In genomic region chr12:48157016-48157888, GRCh38 we compare ENCODE assay signal across 8 cellular contexts. TPM values are rescaled to one million over a fixed set of nuclear protein-coding genes. Genes with fewer than 3 reads are reported as not detected.
DNase-seq lines count a peak whose midpoint lies in the region; ATAC-seq and TF ChIP-seq lines count a peak whose summit lies in the region.

TSS of gene ASB8 (minus strand) at chr12:48157515. CDS start at chr12:48153496, 4,019 bp downstream.

- no peak for TF ChIP-seq EP300 in suprapubic skin (IDR thresholded peaks at IDR 0.05)

- peaks cover 14% of the 10 kb centered on the region for H3K4me1 ChIP-seq in suprapubic skin

- TF ChIP-seq POLR2A in GM10847 (IDR thresholded peaks at IDR 0.05; ENCODE audit: extremely low read depth, insufficient read length), result peak; percentile 51
- TF ChIP-seq POLR2A in suprapubic skin (IDR thresholded peaks at IDR 0.05), result peak in 1 of 2 donors; percentile 31

- ATAC-seq in HG02610 (IDR thresholded peaks at IDR 0.05; ENCODE audit: unreplicated experiment), result peak; percentile 90
- peak; percentile 95 for ATAC-seq in SK-N-SH treated with all-trans-retinoic acid at 6 μM for 48 hours

- no peaks in the 10 kb centered on the region for H3K9me3 ChIP-seq in suprapubic skin

- 2% methylated on average over 19 of the region's 56 CpGs for WGBS in suprapubic skin

- peaks cover 59% of the 10 kb centered on the region for H3K4me1 Mint-ChIP-seq in activated naive CD4-positive, alpha-beta T cell treated with anti-CD3 and anti-CD28 coated beads, Interleukin-2, amount 50 U/mL, for 24 hours

- peak within 1 kb of the TSS; percentile 97 for H3K27ac Mint-ChIP-seq in activated naive CD4-positive, alpha-beta T cell treated with anti-CD3 and anti-CD28 coated beads, Interleukin-2, amount 50 U/mL, for 24 hours

- peak; percentile 100 for DNase-seq in NCI-H1092 (lab: John Stamatoyannopoulos, UW)
- peak; percentile 98 for DNase-seq in globus pallidus (ENCODE audit: low spot score)
- DNase-seq in nucleus accumbens (lab: John Stamatoyannopoulos, UW), result peak; percentile 28 to 99 (median 97)
- peak; percentile 99 for DNase-seq in suprapubic skin (ENCODE audit: low spot score in 2 of 2)

- no peaks in the 10 kb centered on the region for H3K9me3 Mint-ChIP-seq in activated naive CD4-positive, alpha-beta T cell treated with anti-CD3 and anti-CD28 coated beads, Interleukin-2, amount 50 U/mL, for 24 hours

- peak within 1 kb of the TSS; percentile 85 for H3K27ac ChIP-seq in suprapubic skin

- H3K4me3 Mint-ChIP-seq in activated naive CD4-positive, alpha-beta T cell treated with anti-CD3 and anti-CD28 coated beads, Interleukin-2, amount 50 U/mL, for 24 hours, result peak within 1 kb of the TSS; percentile 97

- no peaks in the 10 kb centered on the region for H3K27me3 Mint-ChIP-seq in activated naive CD4-positive, alpha-beta T cell treated with anti-CD3 and anti-CD28 coated beads, Interleukin-2, amount 50 U/mL, for 24 hours

- H3K36me3 ChIP-seq in suprapubic skin, result peaks cover 22% of the 10 kb centered on the region

- TF ChIP-seq CTCF in suprapubic skin (IDR thresholded peaks at IDR 0.05), result peak; percentile 18 to 59

- no peaks in the 10 kb centered on the region for H3K27me3 ChIP-seq in suprapubic skin

- H3K36me3 Mint-ChIP-seq in activated naive CD4-positive, alpha-beta T cell treated with anti-CD3 and anti-CD28 coated beads, Interleukin-2, amount 50 U/mL, for 24 hours, result peaks cover 2% of the 10 kb centered on the region

- H3K4me3 ChIP-seq in suprapubic skin, result peak within 1 kb of the TSS; percentile 94

TF ChIP-seq in SK-N-SH treated with all-trans-retinoic acid at 6 μM for 48 hours, 23 proteins besides CTCF, POLR2A, EP300 and RAD21:
- no peak for TF ChIP-seq ZFP3 (CRISPR knock-in tag; IDR thresholded peaks at IDR 0.05)
- TF ChIP-seq, protein P1, sequence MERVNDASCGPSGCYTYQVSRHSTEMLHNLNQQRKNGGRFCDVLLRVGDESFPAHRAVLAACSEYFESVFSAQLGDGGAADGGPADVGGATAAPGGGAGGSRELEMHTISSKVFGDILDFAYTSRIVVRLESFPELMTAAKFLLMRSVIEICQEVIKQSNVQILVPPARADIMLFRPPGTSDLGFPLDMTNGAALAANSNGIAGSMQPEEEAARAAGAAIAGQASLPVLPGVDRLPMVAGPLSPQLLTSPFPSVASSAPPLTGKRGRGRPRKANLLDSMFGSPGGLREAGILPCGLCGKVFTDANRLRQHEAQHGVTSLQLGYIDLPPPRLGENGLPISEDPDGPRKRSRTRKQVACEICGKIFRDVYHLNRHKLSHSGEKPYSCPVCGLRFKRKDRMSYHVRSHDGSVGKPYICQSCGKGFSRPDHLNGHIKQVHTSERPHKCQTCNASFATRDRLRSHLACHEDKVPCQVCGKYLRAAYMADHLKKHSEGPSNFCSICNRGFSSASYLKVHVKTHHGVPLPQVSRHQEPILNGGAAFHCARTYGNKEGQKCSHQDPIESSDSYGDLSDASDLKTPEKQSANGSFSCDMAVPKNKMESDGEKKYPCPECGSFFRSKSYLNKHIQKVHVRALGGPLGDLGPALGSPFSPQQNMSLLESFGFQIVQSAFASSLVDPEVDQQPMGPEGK (CRISPR knock-in tag; IDR thresholded peaks at IDR 0.05; ENCODE audit: borderline replicate concordance), result peak; percentile 82; the same call in 1 of the 2 replicates
TF ChIP-seq in SK-N-SH treated with all-trans-retinoic acid at 6 μM for 48 hours: peak in this region for 1.

RNA-seq across cellular contexts. Expression of gene ASB8, which starts in this region (rescaled TPM):
- 10 to 100 TPM; 19.8 to 49.4 (median 23.6) TPM for total RNA-seq in suprapubic skin

Comparison
In these comparisons a context has a peak if more than half of its experiments do, and no peak if none do; other contexts are left out.
1. Peak in every context shown above with its lines: DNase-seq, ATAC-seq, H3K4me3 ChIP-seq and H3K27ac ChIP-seq.